ENCODE assay signal across 19 cellular contexts in the genomic region with DNA sequence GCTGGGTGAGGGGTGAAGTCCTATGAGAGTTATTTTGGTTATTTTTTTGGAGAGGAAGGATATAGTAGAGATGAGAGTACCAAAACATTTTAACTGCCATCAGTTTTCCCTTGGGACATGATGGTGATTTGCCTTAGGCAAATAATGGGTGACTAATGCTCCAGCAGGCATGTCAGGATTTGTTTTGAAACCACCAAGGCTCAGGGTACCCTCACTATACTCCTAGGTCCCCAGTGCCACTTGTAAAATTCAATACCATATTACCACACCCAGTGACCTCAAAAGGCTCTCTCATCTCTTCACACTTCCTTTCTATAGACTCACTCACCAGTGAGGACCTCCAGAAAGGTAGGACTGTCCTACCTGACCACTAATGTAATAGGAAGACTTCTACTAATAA.
"Had no signal": no experiment of that assay in that cellular context is flagged by ENCODE, and none has a peak within 500 bp of the region (broad histone marks: within the 10 kb centered on the region; RNA-seq: fewer than 3 reads in every experiment).

No MANE protein-coding gene starts in this region.

- DNase-seq: activated CD4-positive, alpha-beta memory T cell treated with anti-CD3 and anti-CD28 coated beads for 36 hours; activated CD4-positive, alpha-beta T cell treated with anti-CD3 and anti-CD28 coated beads for 48 hours; activated effector memory CD4-positive, alpha-beta T cell treated with Interleukin-2 at 50 U/mL for 16 hours; activated naive CD4-positive, alpha-beta T cell treated with anti-CD3 and anti-CD28 coated beads for 36 hours; activated naive CD8-positive, alpha-beta T cell treated with anti-CD3 and anti-CD28 coated beads, Interleukin-2, amount 50 U/mL, for 24 hours; activated T-cell treated with anti-CD3 and anti-CD28 coated beads, Interleukin-2, amount 50 U/mL, for 48 hours; cerebellar nuclear complex; effector CD4-positive, alpha-beta T cell; foreskin fibroblast; immature natural killer cell; left lung; naive thymus-derived CD4-positive, alpha-beta T cell; occipital lobe; small intestine; stimulated activated CD4-positive, alpha-beta T cell treated with anti-CD3 and anti-CD28 coated beads, Interleukin-2, amount 100 ng/mL, for 24 hours; stimulated activated naive CD8-positive, alpha-beta T cell treated with anti-CD3 and anti-CD28 coated beads, Interleukin-15, amount 100 ng/mL, for 72 hours; tibial artery had no signal

- ATAC-seq: activated naive CD8-positive, alpha-beta T cell treated with anti-CD3 and anti-CD28 coated beads, Interleukin-2, amount 50 U/mL, for 24 hours; left lung; naive thymus-derived CD4-positive, alpha-beta T cell; sciatic nerve; stimulated activated effector memory CD8-positive, alpha-beta T cell treated with anti-CD3 and anti-CD28 coated beads, Interleukin-12 subunit alpha, Interleukin-12 subunit beta, amount 100 ng/mL, for 72 hours; stimulated activated naive CD8-positive, alpha-beta T cell treated with anti-CD3 and anti-CD28 coated beads, Interleukin-15, amount 100 ng/mL, for 72 hours had no signal
